In the genomic region with DNA sequence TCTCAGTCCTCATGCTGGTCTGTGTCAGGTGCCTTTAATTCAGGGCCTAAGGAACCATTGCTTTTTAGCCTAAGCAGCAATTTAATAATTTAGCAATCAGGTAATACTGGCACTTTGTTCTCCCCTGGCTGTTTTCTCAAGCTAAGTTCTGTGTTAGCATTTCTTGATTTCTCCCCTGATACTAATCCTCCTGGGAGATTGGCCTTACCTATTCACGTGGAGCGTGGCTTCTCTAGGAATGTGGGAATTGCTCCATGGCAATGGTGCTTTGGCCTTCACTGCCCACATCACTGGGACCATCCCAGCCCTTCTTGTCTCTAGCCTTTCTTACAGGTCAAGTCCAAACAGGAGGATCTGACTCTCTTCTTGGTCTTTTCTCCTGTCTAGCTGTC, we compare ENCODE assay signal across 1 cellular context.
TF ChIP-seq lines count a peak whose summit lies in the region.

No MANE protein-coding gene starts in this region.

TF ChIP-seq in HepG2, 621 proteins besides CTCF, POLR2A, EP300 and RAD21 (continued from another document and continues in another):
- TF ChIP-seq ZKSCAN8 (CRISPR knock-in tag; IDR thresholded peaks at IDR 0.05; ENCODE audit: borderline replicate concordance) (no peak), ZNF460 (CRISPR knock-in tag; IDR thresholded peaks at IDR 0.05; ENCODE audit: borderline replicate concordance) (no peak), KLF12 (CRISPR knock-in tag; IDR thresholded peaks at IDR 0.05; ENCODE audit: borderline replicate concordance) (0 out of 2 replicates have a peak, but pooled peaks have one; percentile 28), ETV6 (CRISPR knock-in tag; conservative IDR thresholded peaks at IDR 0.05) (no peak), MAFG (CRISPR knock-in tag; IDR thresholded peaks at IDR 0.05) (no peak), ZNF160 (CRISPR knock-in tag; IDR thresholded peaks at IDR 0.05) (no peak), MAFF (IDR thresholded peaks at IDR 0.05; ENCODE audit: low read depth, low read length) (no peak), KMT2A (CRISPR knock-in tag; IDR thresholded peaks at IDR 0.05) (no peak), NFATC3 (CRISPR knock-in tag; IDR thresholded peaks at IDR 0.05) (no peak), ZBTB42 (CRISPR knock-in tag; IDR thresholded peaks at IDR 0.05) (no peak), NFE2 (CRISPR knock-in tag; IDR thresholded peaks at IDR 0.05) (no peak), MTA1 (CRISPR knock-in tag; IDR thresholded peaks at IDR 0.05; ENCODE audit: borderline replicate concordance) (no peak), ZNF75D (CRISPR knock-in tag; IDR thresholded peaks at IDR 0.05; ENCODE audit: borderline replicate concordance) (no peak), SIN3A (IDR thresholded peaks at IDR 0.05; ENCODE audit: borderline replicate concordance, low read depth, low read length) (no peak), YEATS2 (CRISPR knock-in tag; IDR thresholded peaks at IDR 0.05; ENCODE audit: borderline replicate concordance) (no peak), AGO1 (IDR thresholded peaks at IDR 0.05; ENCODE audit: low read depth, low read length, poor library complexity, severe bottlenecking) (no peak), TARDBP (CRISPR knock-in tag; IDR thresholded peaks at IDR 0.05) (no peak), MAF1 (CRISPR knock-in tag; IDR thresholded peaks at IDR 0.05; ENCODE audit: borderline replicate concordance) (0 out of 2 replicates have a peak, but pooled peaks have one; percentile 21), MEIS2 (CRISPR knock-in tag; IDR thresholded peaks at IDR 0.05) (0 out of 2 replicates have a peak, but pooled peaks have one; percentile 14), JUNB (CRISPR knock-in tag; IDR thresholded peaks at IDR 0.05; ENCODE audit: borderline replicate concordance) (no peak), TMF1 (CRISPR knock-in tag; IDR thresholded peaks at IDR 0.05; ENCODE audit: low read depth) (0 out of 2 replicates have a peak, but pooled peaks have one; percentile 25)
- TF ChIP-seq, protein P1, sequence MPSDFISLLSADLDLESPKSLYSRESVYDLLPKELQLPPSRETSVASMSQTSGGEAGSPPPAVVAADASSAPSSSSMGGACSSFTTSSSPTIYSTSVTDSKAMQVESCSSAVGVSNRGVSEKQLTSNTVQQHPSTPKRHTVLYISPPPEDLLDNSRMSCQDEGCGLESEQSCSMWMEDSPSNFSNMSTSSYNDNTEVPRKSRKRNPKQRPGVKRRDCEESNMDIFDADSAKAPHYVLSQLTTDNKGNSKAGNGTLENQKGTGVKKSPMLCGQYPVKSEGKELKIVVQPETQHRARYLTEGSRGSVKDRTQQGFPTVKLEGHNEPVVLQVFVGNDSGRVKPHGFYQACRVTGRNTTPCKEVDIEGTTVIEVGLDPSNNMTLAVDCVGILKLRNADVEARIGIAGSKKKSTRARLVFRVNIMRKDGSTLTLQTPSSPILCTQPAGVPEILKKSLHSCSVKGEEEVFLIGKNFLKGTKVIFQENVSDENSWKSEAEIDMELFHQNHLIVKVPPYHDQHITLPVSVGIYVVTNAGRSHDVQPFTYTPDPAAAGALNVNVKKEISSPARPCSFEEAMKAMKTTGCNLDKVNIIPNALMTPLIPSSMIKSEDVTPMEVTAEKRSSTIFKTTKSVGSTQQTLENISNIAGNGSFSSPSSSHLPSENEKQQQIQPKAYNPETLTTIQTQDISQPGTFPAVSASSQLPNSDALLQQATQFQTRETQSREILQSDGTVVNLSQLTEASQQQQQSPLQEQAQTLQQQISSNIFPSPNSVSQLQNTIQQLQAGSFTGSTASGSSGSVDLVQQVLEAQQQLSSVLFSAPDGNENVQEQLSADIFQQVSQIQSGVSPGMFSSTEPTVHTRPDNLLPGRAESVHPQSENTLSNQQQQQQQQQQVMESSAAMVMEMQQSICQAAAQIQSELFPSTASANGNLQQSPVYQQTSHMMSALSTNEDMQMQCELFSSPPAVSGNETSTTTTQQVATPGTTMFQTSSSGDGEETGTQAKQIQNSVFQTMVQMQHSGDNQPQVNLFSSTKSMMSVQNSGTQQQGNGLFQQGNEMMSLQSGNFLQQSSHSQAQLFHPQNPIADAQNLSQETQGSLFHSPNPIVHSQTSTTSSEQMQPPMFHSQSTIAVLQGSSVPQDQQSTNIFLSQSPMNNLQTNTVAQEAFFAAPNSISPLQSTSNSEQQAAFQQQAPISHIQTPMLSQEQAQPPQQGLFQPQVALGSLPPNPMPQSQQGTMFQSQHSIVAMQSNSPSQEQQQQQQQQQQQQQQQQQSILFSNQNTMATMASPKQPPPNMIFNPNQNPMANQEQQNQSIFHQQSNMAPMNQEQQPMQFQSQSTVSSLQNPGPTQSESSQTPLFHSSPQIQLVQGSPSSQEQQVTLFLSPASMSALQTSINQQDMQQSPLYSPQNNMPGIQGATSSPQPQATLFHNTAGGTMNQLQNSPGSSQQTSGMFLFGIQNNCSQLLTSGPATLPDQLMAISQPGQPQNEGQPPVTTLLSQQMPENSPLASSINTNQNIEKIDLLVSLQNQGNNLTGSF (CRISPR knock-in tag; IDR thresholded peaks at IDR 0.05) = 0 out of 2 replicates have a peak, but pooled peaks have one; percentile 8
- TF ChIP-seq, protein P2, sequence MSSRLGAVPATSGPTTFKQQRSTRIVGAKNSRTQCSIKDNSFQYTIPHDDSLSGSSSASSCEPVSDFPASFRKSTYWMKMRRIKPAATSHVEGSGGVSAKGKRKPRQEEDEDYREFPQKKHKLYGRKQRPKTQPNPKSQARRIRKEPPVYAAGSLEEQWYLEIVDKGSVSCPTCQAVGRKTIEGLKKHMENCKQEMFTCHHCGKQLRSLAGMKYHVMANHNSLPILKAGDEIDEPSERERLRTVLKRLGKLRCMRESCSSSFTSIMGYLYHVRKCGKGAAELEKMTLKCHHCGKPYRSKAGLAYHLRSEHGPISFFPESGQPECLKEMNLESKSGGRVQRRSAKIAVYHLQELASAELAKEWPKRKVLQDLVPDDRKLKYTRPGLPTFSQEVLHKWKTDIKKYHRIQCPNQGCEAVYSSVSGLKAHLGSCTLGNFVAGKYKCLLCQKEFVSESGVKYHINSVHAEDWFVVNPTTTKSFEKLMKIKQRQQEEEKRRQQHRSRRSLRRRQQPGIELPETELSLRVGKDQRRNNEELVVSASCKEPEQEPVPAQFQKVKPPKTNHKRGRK (CRISPR knock-in tag; IDR thresholded peaks at IDR 0.05) = no peak
- TF ChIP-seq, protein P3, sequence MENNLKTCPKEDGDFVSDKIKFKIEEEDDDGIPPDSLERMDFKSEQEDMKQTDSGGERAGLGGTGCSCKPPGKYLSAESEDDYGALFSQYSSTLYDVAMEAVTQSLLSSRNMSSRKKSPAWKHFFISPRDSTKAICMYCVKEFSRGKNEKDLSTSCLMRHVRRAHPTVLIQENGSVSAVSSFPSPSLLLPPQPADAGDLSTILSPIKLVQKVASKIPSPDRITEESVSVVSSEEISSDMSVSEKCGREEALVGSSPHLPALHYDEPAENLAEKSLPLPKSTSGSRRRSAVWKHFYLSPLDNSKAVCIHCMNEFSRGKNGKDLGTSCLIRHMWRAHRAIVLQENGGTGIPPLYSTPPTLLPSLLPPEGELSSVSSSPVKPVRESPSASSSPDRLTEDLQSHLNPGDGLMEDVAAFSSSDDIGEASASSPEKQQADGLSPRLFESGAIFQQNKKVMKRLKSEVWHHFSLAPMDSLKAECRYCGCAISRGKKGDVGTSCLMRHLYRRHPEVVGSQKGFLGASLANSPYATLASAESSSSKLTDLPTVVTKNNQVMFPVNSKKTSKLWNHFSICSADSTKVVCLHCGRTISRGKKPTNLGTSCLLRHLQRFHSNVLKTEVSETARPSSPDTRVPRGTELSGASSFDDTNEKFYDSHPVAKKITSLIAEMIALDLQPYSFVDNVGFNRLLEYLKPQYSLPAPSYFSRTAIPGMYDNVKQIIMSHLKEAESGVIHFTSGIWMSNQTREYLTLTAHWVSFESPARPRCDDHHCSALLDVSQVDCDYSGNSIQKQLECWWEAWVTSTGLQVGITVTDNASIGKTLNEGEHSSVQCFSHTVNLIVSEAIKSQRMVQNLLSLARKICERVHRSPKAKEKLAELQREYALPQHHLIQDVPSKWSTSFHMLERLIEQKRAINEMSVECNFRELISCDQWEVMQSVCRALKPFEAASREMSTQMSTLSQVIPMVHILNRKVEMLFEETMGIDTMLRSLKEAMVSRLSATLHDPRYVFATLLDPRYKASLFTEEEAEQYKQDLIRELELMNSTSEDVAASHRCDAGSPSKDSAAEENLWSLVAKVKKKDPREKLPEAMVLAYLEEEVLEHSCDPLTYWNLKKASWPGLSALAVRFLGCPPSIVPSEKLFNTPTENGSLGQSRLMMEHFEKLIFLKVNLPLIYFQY (CRISPR knock-in tag; IDR thresholded peaks at IDR 0.05; ENCODE audit: borderline replicate concordance) = no peak
- TF ChIP-seq, protein P4, sequence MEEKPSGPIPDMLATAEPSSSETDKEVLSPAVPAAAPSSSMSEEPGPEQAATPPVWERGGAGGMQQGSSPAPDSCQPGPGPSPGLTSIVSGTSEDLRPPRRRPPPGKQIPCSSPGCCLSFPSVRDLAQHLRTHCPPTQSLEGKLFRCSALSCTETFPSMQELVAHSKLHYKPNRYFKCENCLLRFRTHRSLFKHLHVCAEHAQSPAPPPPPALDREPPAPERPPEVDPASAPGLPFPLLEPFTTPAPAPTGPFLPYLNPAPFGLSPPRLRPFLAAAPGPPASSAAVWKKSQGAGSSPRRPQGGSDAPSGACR (CRISPR knock-in tag; IDR thresholded peaks at IDR 0.05) = no peak
- TF ChIP-seq, protein P5, sequence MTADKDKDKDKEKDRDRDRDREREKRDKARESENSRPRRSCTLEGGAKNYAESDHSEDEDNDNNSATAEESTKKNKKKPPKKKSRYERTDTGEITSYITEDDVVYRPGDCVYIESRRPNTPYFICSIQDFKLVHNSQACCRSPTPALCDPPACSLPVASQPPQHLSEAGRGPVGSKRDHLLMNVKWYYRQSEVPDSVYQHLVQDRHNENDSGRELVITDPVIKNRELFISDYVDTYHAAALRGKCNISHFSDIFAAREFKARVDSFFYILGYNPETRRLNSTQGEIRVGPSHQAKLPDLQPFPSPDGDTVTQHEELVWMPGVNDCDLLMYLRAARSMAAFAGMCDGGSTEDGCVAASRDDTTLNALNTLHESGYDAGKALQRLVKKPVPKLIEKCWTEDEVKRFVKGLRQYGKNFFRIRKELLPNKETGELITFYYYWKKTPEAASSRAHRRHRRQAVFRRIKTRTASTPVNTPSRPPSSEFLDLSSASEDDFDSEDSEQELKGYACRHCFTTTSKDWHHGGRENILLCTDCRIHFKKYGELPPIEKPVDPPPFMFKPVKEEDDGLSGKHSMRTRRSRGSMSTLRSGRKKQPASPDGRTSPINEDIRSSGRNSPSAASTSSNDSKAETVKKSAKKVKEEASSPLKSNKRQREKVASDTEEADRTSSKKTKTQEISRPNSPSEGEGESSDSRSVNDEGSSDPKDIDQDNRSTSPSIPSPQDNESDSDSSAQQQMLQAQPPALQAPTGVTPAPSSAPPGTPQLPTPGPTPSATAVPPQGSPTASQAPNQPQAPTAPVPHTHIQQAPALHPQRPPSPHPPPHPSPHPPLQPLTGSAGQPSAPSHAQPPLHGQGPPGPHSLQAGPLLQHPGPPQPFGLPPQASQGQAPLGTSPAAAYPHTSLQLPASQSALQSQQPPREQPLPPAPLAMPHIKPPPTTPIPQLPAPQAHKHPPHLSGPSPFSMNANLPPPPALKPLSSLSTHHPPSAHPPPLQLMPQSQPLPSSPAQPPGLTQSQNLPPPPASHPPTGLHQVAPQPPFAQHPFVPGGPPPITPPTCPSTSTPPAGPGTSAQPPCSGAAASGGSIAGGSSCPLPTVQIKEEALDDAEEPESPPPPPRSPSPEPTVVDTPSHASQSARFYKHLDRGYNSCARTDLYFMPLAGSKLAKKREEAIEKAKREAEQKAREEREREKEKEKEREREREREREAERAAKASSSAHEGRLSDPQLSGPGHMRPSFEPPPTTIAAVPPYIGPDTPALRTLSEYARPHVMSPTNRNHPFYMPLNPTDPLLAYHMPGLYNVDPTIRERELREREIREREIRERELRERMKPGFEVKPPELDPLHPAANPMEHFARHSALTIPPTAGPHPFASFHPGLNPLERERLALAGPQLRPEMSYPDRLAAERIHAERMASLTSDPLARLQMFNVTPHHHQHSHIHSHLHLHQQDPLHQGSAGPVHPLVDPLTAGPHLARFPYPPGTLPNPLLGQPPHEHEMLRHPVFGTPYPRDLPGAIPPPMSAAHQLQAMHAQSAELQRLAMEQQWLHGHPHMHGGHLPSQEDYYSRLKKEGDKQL (CRISPR knock-in tag; IDR thresholded peaks at IDR 0.05; ENCODE audit: low read depth) = no peak
- TF ChIP-seq, protein P6, sequence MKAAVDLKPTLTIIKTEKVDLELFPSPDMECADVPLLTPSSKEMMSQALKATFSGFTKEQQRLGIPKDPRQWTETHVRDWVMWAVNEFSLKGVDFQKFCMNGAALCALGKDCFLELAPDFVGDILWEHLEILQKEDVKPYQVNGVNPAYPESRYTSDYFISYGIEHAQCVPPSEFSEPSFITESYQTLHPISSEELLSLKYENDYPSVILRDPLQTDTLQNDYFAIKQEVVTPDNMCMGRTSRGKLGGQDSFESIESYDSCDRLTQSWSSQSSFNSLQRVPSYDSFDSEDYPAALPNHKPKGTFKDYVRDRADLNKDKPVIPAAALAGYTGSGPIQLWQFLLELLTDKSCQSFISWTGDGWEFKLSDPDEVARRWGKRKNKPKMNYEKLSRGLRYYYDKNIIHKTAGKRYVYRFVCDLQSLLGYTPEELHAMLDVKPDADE (CRISPR knock-in tag; IDR thresholded peaks at IDR 0.05) = 0 out of 2 replicates have a peak, but pooled peaks have one; percentile 43
- TF ChIP-seq, protein P7, sequence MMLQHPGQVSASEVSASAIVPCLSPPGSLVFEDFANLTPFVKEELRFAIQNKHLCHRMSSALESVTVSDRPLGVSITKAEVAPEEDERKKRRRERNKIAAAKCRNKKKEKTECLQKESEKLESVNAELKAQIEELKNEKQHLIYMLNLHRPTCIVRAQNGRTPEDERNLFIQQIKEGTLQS (CRISPR knock-in tag; IDR thresholded peaks at IDR 0.05) = no peak
- TF ChIP-seq, protein P8, sequence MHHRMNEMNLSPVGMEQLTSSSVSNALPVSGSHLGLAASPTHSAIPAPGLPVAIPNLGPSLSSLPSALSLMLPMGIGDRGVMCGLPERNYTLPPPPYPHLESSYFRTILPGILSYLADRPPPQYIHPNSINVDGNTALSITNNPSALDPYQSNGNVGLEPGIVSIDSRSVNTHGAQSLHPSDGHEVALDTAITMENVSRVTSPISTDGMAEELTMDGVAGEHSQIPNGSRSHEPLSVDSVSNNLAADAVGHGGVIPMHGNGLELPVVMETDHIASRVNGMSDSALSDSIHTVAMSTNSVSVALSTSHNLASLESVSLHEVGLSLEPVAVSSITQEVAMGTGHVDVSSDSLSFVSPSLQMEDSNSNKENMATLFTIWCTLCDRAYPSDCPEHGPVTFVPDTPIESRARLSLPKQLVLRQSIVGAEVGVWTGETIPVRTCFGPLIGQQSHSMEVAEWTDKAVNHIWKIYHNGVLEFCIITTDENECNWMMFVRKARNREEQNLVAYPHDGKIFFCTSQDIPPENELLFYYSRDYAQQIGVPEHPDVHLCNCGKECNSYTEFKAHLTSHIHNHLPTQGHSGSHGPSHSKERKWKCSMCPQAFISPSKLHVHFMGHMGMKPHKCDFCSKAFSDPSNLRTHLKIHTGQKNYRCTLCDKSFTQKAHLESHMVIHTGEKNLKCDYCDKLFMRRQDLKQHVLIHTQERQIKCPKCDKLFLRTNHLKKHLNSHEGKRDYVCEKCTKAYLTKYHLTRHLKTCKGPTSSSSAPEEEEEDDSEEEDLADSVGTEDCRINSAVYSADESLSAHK (CRISPR knock-in tag; IDR thresholded peaks at IDR 0.05; ENCODE audit: borderline replicate concordance) = no peak
- TF ChIP-seq, protein P9, sequence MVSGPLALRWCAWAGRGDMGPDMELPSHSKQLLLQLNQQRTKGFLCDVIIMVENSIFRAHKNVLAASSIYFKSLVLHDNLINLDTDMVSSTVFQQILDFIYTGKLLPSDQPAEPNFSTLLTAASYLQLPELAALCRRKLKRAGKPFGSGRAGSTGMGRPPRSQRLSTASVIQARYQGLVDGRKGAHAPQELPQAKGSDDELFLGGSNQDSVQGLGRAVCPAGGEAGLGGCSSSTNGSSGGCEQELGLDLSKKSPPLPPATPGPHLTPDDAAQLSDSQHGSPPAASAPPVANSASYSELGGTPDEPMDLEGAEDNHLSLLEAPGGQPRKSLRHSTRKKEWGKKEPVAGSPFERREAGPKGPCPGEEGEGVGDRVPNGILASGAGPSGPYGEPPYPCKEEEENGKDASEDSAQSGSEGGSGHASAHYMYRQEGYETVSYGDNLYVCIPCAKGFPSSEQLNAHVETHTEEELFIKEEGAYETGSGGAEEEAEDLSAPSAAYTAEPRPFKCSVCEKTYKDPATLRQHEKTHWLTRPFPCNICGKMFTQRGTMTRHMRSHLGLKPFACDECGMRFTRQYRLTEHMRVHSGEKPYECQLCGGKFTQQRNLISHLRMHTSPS (CRISPR knock-in tag; IDR thresholded peaks at IDR 0.05; ENCODE audit: low read depth) = no peak
